Comparison of ENCODE assay signal across 17 cellular contexts in genomic region chr14:105907276-105907675, GRCh38.
DNase-seq lines count a peak whose midpoint lies in the region; ATAC-seq and TF ChIP-seq lines count a peak whose summit lies in the region.
"Had no signal": no experiment of that assay in that cellular context is flagged by ENCODE, and none has a peak within 500 bp of the region (broad histone marks: within the 10 kb centered on the region; RNA-seq: fewer than 3 reads in every experiment).

No MANE protein-coding gene starts in this region.

- CTCF ChIA-PET in activated B cell treated with CpG ODN at 0.5 μM for 24 hours (lab: Charles Lee) = no interaction called here

- H3K9me3 Mint-ChIP-seq in IgD-negative memory B cell (no peaks in the 10 kb centered on the region), activated B cell treated with CpG ODN at 0.5 μM for 24 hours (no peaks in the 10 kb centered on the region), memory B cell (no peaks in the 10 kb centered on the region)
- no peaks in the 10 kb centered on the region for H3K9me3 Mint-ChIP-seq in stimulated activated memory B cell treated with anti-CD40 and anti-IgM and Interleukin-4, amounts not matched to agents 10 μg/mL and 1 μg/mL and 100 μg/mL, for 72 hours
- H3K9me3 Mint-ChIP-seq in activated CD4-positive, alpha-beta T cell treated with anti-CD3 and anti-CD28 coated beads, Interleukin-2, amount 10 ng/mL, durations not matched to agents 24 days and 14 days = no peaks in the 10 kb centered on the region
- H3K9me3 Mint-ChIP-seq: CD8-positive, alpha-beta T cell had no signal

- peak overlapping the region in 3 of 4 donors; percentile 41 to 88 (median 78) for H3K4me3 Mint-ChIP-seq in IgD-negative memory B cell
- H3K4me3 Mint-ChIP-seq in activated B cell treated with CpG ODN at 0.5 μM for 24 hours = peak overlapping the region; percentile 69
- H3K4me3 Mint-ChIP-seq in memory B cell = peak overlapping the region; percentile 80
- H3K4me3 Mint-ChIP-seq in stimulated activated memory B cell treated with anti-CD40 and anti-IgM and Interleukin-4, amounts not matched to agents 10 μg/mL and 1 μg/mL and 100 μg/mL, for 72 hours = peak overlapping the region; percentile 75
- H3K4me3 Mint-ChIP-seq in activated CD4-positive, alpha-beta T cell treated with anti-CD3 and anti-CD28 coated beads, Interleukin-2, amount 10 ng/mL, durations not matched to agents 24 days and 14 days = no peak overlapping the region
- H3K4me3 Mint-ChIP-seq: CD4-positive, CD25-positive, alpha-beta regulatory T cell; CD8-positive, alpha-beta T cell; GM23338; H9 had no signal

- H3K27ac Mint-ChIP-seq in IgD-negative memory B cell = no peak overlapping the region
- peak overlapping the region; percentile 63 for H3K27ac Mint-ChIP-seq in activated B cell treated with CpG ODN at 0.5 μM for 24 hours
- H3K27ac Mint-ChIP-seq in memory B cell = no peak overlapping the region
- H3K27ac Mint-ChIP-seq in stimulated activated memory B cell treated with anti-CD40 and anti-IgM and Interleukin-4, amounts not matched to agents 10 μg/mL and 1 μg/mL and 100 μg/mL, for 72 hours = peak overlapping the region; percentile 81
- H3K27ac Mint-ChIP-seq in activated CD4-positive, alpha-beta T cell treated with anti-CD3 and anti-CD28 coated beads, Interleukin-2, amount 10 ng/mL, durations not matched to agents 24 days and 14 days = no peak overlapping the region
- H3K27ac Mint-ChIP-seq: CD4-positive, CD25-positive, alpha-beta regulatory T cell; CD8-positive, alpha-beta T cell; GM23338; H9 had no signal

- H3K36me3 Mint-ChIP-seq in IgD-negative memory B cell (no peaks in the 10 kb centered on the region), activated B cell treated with CpG ODN at 0.5 μM for 24 hours (ENCODE audit: low read depth) (peaks cover 3% of the 10 kb centered on the region), memory B cell (peaks cover 3% of the 10 kb centered on the region)
- H3K36me3 Mint-ChIP-seq in stimulated activated memory B cell treated with anti-CD40 and anti-IgM and Interleukin-4, amounts not matched to agents 10 μg/mL and 1 μg/mL and 100 μg/mL, for 72 hours = peaks cover 6% of the 10 kb centered on the region
- H3K36me3 Mint-ChIP-seq in activated CD4-positive, alpha-beta T cell treated with anti-CD3 and anti-CD28 coated beads, Interleukin-2, amount 10 ng/mL, durations not matched to agents 24 days and 14 days (ENCODE audit: low read depth) = no peaks in the 10 kb centered on the region
- H3K36me3 Mint-ChIP-seq: CD4-positive, CD25-positive, alpha-beta regulatory T cell; CD8-positive, alpha-beta T cell had no signal

- no peaks in the 10 kb centered on the region for H3K27me3 Mint-ChIP-seq in IgD-negative memory B cell
- no peaks in the 10 kb centered on the region for H3K27me3 Mint-ChIP-seq in activated B cell treated with CpG ODN at 0.5 μM for 24 hours
- no peaks in the 10 kb centered on the region for H3K27me3 Mint-ChIP-seq in memory B cell
- no peaks in the 10 kb centered on the region for H3K27me3 Mint-ChIP-seq in stimulated activated memory B cell treated with anti-CD40 and anti-IgM and Interleukin-4, amounts not matched to agents 10 μg/mL and 1 μg/mL and 100 μg/mL, for 72 hours
- peaks cover 9% of the 10 kb centered on the region for H3K27me3 Mint-ChIP-seq in activated CD4-positive, alpha-beta T cell treated with anti-CD3 and anti-CD28 coated beads, Interleukin-2, amount 10 ng/mL, durations not matched to agents 24 days and 14 days

- no peak for DNase-seq in activated B cell treated with CpG ODN at 0.5 μM for 24 hours
- no peak for DNase-seq in memory B cell (ENCODE audit: low spot score in 2 of 2)
- DNase-seq in iPS-NIHi11 (ENCODE audit: low spot score) = no peak
- no peak for DNase-seq in LoVo (ENCODE audit: low spot score)
- DNase-seq in activated CD4-positive, alpha-beta T cell treated with anti-CD3 and anti-CD28 coated beads, Interleukin-2, amount 10 ng/mL, durations not matched to agents 24 days and 14 days = no peak
- DNase-seq: Caco-2; CD4-positive, CD25-positive, alpha-beta regulatory T cell; CD8-positive, alpha-beta T cell; DMS153; EL; GDM1; H9 had no signal

- no peak for TF ChIP-seq CTCF in activated B cell treated with CpG ODN at 0.5 μM for 24 hours (IDR thresholded peaks at IDR 0.05)

- intact Hi-C loops in activated B cell treated with CpG ODN at 0.5 μM for 24 hours (cut with micrococcal nuclease) = no loop called here
- intact Hi-C loops in activated CD4-positive, alpha-beta T cell treated with anti-CD3 and anti-CD28 coated beads, Interleukin-2, amount 10 ng/mL, durations not matched to agents 24 days and 14 days (cut with micrococcal nuclease) = no loop called here

- H3K4me1 Mint-ChIP-seq in IgD-negative memory B cell = peaks cover 0 to 1% (median 0%) of the 10 kb centered on the region in 3 donors
- H3K4me1 Mint-ChIP-seq in activated B cell treated with CpG ODN at 0.5 μM for 24 hours = peaks cover 24% of the 10 kb centered on the region
- peaks cover 8% of the 10 kb centered on the region for H3K4me1 Mint-ChIP-seq in memory B cell
- H3K4me1 Mint-ChIP-seq in stimulated activated memory B cell treated with anti-CD40 and anti-IgM and Interleukin-4, amounts not matched to agents 10 μg/mL and 1 μg/mL and 100 μg/mL, for 72 hours = peaks cover 8% of the 10 kb centered on the region
- H3K4me1 Mint-ChIP-seq in activated CD4-positive, alpha-beta T cell treated with anti-CD3 and anti-CD28 coated beads, Interleukin-2, amount 10 ng/mL, durations not matched to agents 24 days and 14 days = no peaks in the 10 kb centered on the region
- H3K4me1 Mint-ChIP-seq: GM23338, H9 had no signal

- ATAC-seq in activated B cell treated with CpG ODN at 0.5 μM for 24 hours (ENCODE audit: low read depth) (no peak), memory B cell (ENCODE audit: low read depth) (no peak), HG02678 (IDR thresholded peaks at IDR 0.05; ENCODE audit: unreplicated experiment) (no peak)
- ATAC-seq in stimulated activated memory B cell treated with anti-CD40 and anti-IgM and Interleukin-4, amounts not matched to agents 10 μg/mL and 1 μg/mL and 100 μg/mL, for 72 hours = no peak
- ATAC-seq: CD8-positive, alpha-beta T cell; GM23338; HCT116 had no signal

- POLR2A ChIA-PET in activated B cell treated with CpG ODN at 0.5 μM for 24 hours (lab: Charles Lee) = no interaction called here

Comparison
In these comparisons a context has a peak if more than half of its experiments do, and no peak if none do; other contexts are left out.
1. H3K27ac Mint-ChIP-seq: peak in activated B cell treated with CpG ODN at 0.5 μM for 24 hours (single experiment) and stimulated activated memory B cell treated with anti-CD40 and anti-IgM and Interleukin-4, amounts not matched to agents 10 μg/mL and 1 μg/mL and 100 μg/mL, for 72 hours (single experiment); none in IgD-negative memory B cell (0 of 3), memory B cell (single experiment) and activated CD4-positive, alpha-beta T cell treated with anti-CD3 and anti-CD28 coated beads, Interleukin-2, amount 10 ng/mL, durations not matched to agents 24 days and 14 days (single experiment).